18 cellular contexts compared by ENCODE assay signal in genomic region chr17:30793282-30793977, GRCh38. TPM values are rescaled to one million over a fixed set of nuclear protein-coding genes. Genes with fewer than 3 reads are reported as not detected.
DNase-seq lines count a peak whose midpoint lies in the region; ATAC-seq and TF ChIP-seq lines count a peak whose summit lies in the region.
"Had no signal": no experiment of that assay in that cellular context is flagged by ENCODE, and none has a peak within 500 bp of the region (broad histone marks: within the 10 kb centered on the region; RNA-seq: fewer than 3 reads in every experiment).

No MANE protein-coding gene starts in this region.

- no peaks in the 10 kb centered on the region for H3K27me3 ChIP-seq in CD8-positive, alpha-beta T cell (ENCODE audit: insufficient read depth, low read length)
- H3K27me3 ChIP-seq in mesendoderm (ENCODE audit: insufficient read depth, low read length, poor library complexity), result no peaks in the 10 kb centered on the region
- H3K27me3 ChIP-seq: BE2C had no signal

- H3K4me3 ChIP-seq in CD8-positive, alpha-beta T cell (ENCODE audit: low read depth, low read length), result no peak overlapping the region
- H3K4me3 ChIP-seq in mesodermal cell (ENCODE audit: extremely low read depth, insufficient read depth, low read length, poor library complexity, severe bottlenecking) (no peak overlapping the region), mesendoderm (ENCODE audit: low read length) (no peak overlapping the region)
- H3K4me3 ChIP-seq: lung had no signal

- no peak overlapping the region for H3K56ac ChIP-seq in mesendoderm (ENCODE audit: low read length)

- no peaks in the 10 kb centered on the region for H3K27me3 Mint-ChIP-seq in activated CD4-positive, alpha-beta T cell treated with anti-CD3 and anti-CD28 coated beads, Interleukin-2, amount 10 ng/mL, durations not matched to agents 24 days and 14 days
- no peaks in the 10 kb centered on the region for H3K27me3 Mint-ChIP-seq in CD8-positive, alpha-beta T cell (ENCODE audit: low read depth)
- H3K27me3 Mint-ChIP-seq in WTC11 (ENCODE audit: low read depth), result no peaks in the 10 kb centered on the region
- H3K27me3 Mint-ChIP-seq: progenitor cell of endocrine pancreas had no signal

- no peak overlapping the region for H3K4ac ChIP-seq in mesendoderm (ENCODE audit: low read depth, low read length)

- DNase-seq in activated CD4-positive, alpha-beta T cell treated with anti-CD3 and anti-CD28 coated beads, Interleukin-2, amount 10 ng/mL, durations not matched to agents 24 days and 14 days, result no peak
- no peak for DNase-seq in activated CD4-positive, alpha-beta T cell treated with anti-CD3 and anti-CD28 coated beads, Interleukin-2, amount 50 U/mL, for 1 hour
- peak in 1 of 7 experiments; percentile 34 for DNase-seq in CD8-positive, alpha-beta T cell
- DNase-seq in WTC11 (ENCODE audit: low spot score) (no peak), hepatic stellate cell (ENCODE audit: low spot score) (no peak), dermis blood vessel endothelial cell (no peak), mesendoderm (no peak)
- DNase-seq: activated gamma-delta T cell, BE2C, hippocampal formation, NCI-H1417 treated with DMSO at 0.1 percent for 48 hours, NCI-H526 treated with DMSO at 0.1 percent for 48 hours, Right ventricle myocardium superior had no signal

- peak overlapping the region; percentile 51 for H3K27ac Mint-ChIP-seq in activated CD4-positive, alpha-beta T cell treated with anti-CD3 and anti-CD28 coated beads, Interleukin-2, amount 10 ng/mL, durations not matched to agents 24 days and 14 days
- peak overlapping the region; percentile 69 for H3K27ac Mint-ChIP-seq in CD8-positive, alpha-beta T cell
- 0 out of 2 replicates have a peak overlapping the region, but pooled peaks have one; percentile 15 for H3K27ac Mint-ChIP-seq in WTC11

- H3K4me3 Mint-ChIP-seq in activated CD4-positive, alpha-beta T cell treated with anti-CD3 and anti-CD28 coated beads, Interleukin-2, amount 10 ng/mL, durations not matched to agents 24 days and 14 days, result no peak overlapping the region
- no peak overlapping the region for H3K4me3 Mint-ChIP-seq in CD8-positive, alpha-beta T cell
- no peak overlapping the region for H3K4me3 Mint-ChIP-seq in WTC11
- H3K4me3 Mint-ChIP-seq: T-helper 1 cell treated with Interleukin-12 subunit alpha and Interleukin-12 subunit beta and Interleukin-4 antibody, amounts not matched to agents 30 μg/mL and 1 μg/mL, for 36 hours had no signal

- H3K18ac ChIP-seq in mesendoderm (ENCODE audit: low read length), result no peak overlapping the region

- H3K9ac ChIP-seq in mesendoderm (ENCODE audit: low read length), result no peak overlapping the region

- no peaks in the 10 kb centered on the region for H3K79me1 ChIP-seq in mesendoderm (ENCODE audit: low read length)

- no peak overlapping the region for H3K27ac ChIP-seq in CD8-positive, alpha-beta T cell (ENCODE audit: low read depth, low read length)
- H3K27ac ChIP-seq in mesodermal cell (ENCODE audit: low read depth, low read length, severe bottlenecking) (peak overlapping the region; percentile 41), mesendoderm (ENCODE audit: low read depth, low read length) (no peak overlapping the region)
- H3K27ac ChIP-seq: VCaP had no signal

- no peaks in the 10 kb centered on the region for H3K4me1 ChIP-seq in CD8-positive, alpha-beta T cell (ENCODE audit: insufficient read depth, low read length)
- H3K4me1 ChIP-seq in mesodermal cell (ENCODE audit: control insufficient read depth, insufficient read depth, low read length, poor library complexity, severe bottlenecking) (no peaks in the 10 kb centered on the region), mesendoderm (ENCODE audit: control insufficient read depth, low read depth, low read length) (no peaks in the 10 kb centered on the region)
- H3K4me1 ChIP-seq: BE2C had no signal

- peaks cover 24% of the 10 kb centered on the region for H3K4me1 Mint-ChIP-seq in activated CD4-positive, alpha-beta T cell treated with anti-CD3 and anti-CD28 coated beads, Interleukin-2, amount 10 ng/mL, durations not matched to agents 24 days and 14 days
- peaks cover 19% of the 10 kb centered on the region for H3K4me1 Mint-ChIP-seq in CD8-positive, alpha-beta T cell (ENCODE audit: low read depth)
- H3K4me1 Mint-ChIP-seq in WTC11, result no peaks in the 10 kb centered on the region

- H3K4me2 ChIP-seq in mesendoderm (ENCODE audit: low read length), result no peak overlapping the region

- H2BK5ac ChIP-seq in mesendoderm (ENCODE audit: low read length), result no peak overlapping the region

- H3K9me3 Mint-ChIP-seq in activated CD4-positive, alpha-beta T cell treated with anti-CD3 and anti-CD28 coated beads, Interleukin-2, amount 10 ng/mL, durations not matched to agents 24 days and 14 days, result no peaks in the 10 kb centered on the region
- no peaks in the 10 kb centered on the region for H3K9me3 Mint-ChIP-seq in CD8-positive, alpha-beta T cell
- no peaks in the 10 kb centered on the region for H3K9me3 Mint-ChIP-seq in WTC11
- H3K9me3 Mint-ChIP-seq: T-helper 1 cell treated with Interleukin-12 subunit alpha and Interleukin-12 subunit beta and Interleukin-4 antibody, amounts not matched to agents 30 μg/mL and 1 μg/mL, for 36 hours had no signal

- H3K36me3 Mint-ChIP-seq in activated CD4-positive, alpha-beta T cell treated with anti-CD3 and anti-CD28 coated beads, Interleukin-2, amount 10 ng/mL, durations not matched to agents 24 days and 14 days (ENCODE audit: low read depth), result peaks cover 62% of the 10 kb centered on the region
- peaks cover 80% of the 10 kb centered on the region for H3K36me3 Mint-ChIP-seq in CD8-positive, alpha-beta T cell
- H3K36me3 Mint-ChIP-seq in WTC11, result peaks cover 56% of the 10 kb centered on the region

- H3K23ac ChIP-seq in mesendoderm (ENCODE audit: low read length), result no peak overlapping the region

- peaks cover 53% of the 10 kb centered on the region for H3K36me3 ChIP-seq in CD8-positive, alpha-beta T cell (ENCODE audit: insufficient read depth, low read length)
- H3K36me3 ChIP-seq in mesodermal cell (ENCODE audit: control insufficient read depth, insufficient read depth, low read length) (peaks cover 92% of the 10 kb centered on the region), mesendoderm (ENCODE audit: control insufficient read depth, insufficient read depth, low read length) (peaks cover 7% of the 10 kb centered on the region)

- no peak for ATAC-seq in CD8-positive, alpha-beta T cell
- ATAC-seq in WTC11, result no peak

- CTCF ChIA-PET in CD8-positive, alpha-beta T cell (lab: Charles Lee), result interaction anchor here (2.1 to 2.8 kb wide), 2 partner anchors 12 to 32 kb away, joined by 10 to 14 read pairs; partner anchors contain the start of gene CRLF3
- CTCF ChIA-PET in WTC11 (lab: Charles Lee), result no interaction called here

- H2BK15ac ChIP-seq in mesendoderm (replicated peaks; ENCODE audit: low read depth), result no peak overlapping the region

- no peak overlapping the region for H4K5ac ChIP-seq in mesendoderm (ENCODE audit: low read length)

- H2AK5ac ChIP-seq in mesendoderm (ENCODE audit: low read length), result no peak overlapping the region

- H3K9me3 ChIP-seq in CD8-positive, alpha-beta T cell (ENCODE audit: low read length), result no peaks in the 10 kb centered on the region
- H3K9me3 ChIP-seq in mesodermal cell (ENCODE audit: control insufficient read depth, low read length), result no peaks in the 10 kb centered on the region
- H3K9me3 ChIP-seq: BE2C had no signal

- POLR2A ChIA-PET in CD8-positive, alpha-beta T cell (lab: Charles Lee), result interaction anchor here (0.6 kb wide), 2 partner anchors 1564 to 1819 kb away, joined by 3 to 5 read pairs; no protein-coding TSS in a partner anchor
- POLR2A ChIA-PET in WTC11 (lab: Charles Lee), result no interaction called here

- no peaks in the 10 kb centered on the region for H3K79me2 ChIP-seq in mesendoderm (ENCODE audit: control insufficient read depth, insufficient read depth, low read length)

- intact Hi-C loops in activated CD4-positive, alpha-beta T cell treated with anti-CD3 and anti-CD28 coated beads, Interleukin-2, amount 10 ng/mL, durations not matched to agents 24 days and 14 days (cut with micrococcal nuclease), result no loop called here
- intact Hi-C loops in CD8-positive, alpha-beta T cell (cut with DNase I, micrococcal nuclease), result loop anchor here in 1 of 2 experiments (5.0 kb wide), 1 partner anchor 34 kb away; no protein-coding TSS in a partner anchor

- H2BK120ac ChIP-seq in mesendoderm (ENCODE audit: low read depth, low read length), result no peak overlapping the region

- no peak overlapping the region for H4K8ac ChIP-seq in mesendoderm (ENCODE audit: low read depth, low read length)

- TF ChIP-seq CTCF in CD8-positive, alpha-beta T cell (IDR thresholded peaks at IDR 0.05), result no peak
- TF ChIP-seq CTCF in WTC11 (IDR thresholded peaks at IDR 0.05), result no peak

- WGBS in mesodermal cell (ENCODE audit: insufficient coverage in 2 of 2), 2 experiments, result 83 to 93% methylated on average over 2 to 3 of the region's 9 CpGs
- whole genome bisulfite sequencing in mesendoderm (ENCODE audit: extremely low coverage, insufficient coverage, low lambda C conversion rate), result no CpG with 5 or more reads among the region's 9 CpGs

TF ChIP-seq in WTC11, 78 proteins besides CTCF, POLR2A, EP300 and RAD21:
- 0 out of 2 replicates have a peak, but pooled peaks have one; percentile 54 for TF ChIP-seq EMX1 (CRISPR knock-in tag; IDR thresholded peaks at IDR 0.05)
- TF ChIP-seq ZNF416 (CRISPR knock-in tag; IDR thresholded peaks at IDR 0.05), result no peak
- TF ChIP-seq TP53 (CRISPR knock-in tag; IDR thresholded peaks at IDR 0.05), result no peak

RNA-seq across cellular contexts. Expression of gene CRLF3, which starts 31.1 kb away (rescaled TPM):
- total RNA-seq in activated CD4-positive, alpha-beta T cell treated with anti-CD3 and anti-CD28 coated beads, Interleukin-2, amount 10 ng/mL, durations not matched to agents 24 days and 14 days, result 43.2 and 46.4 TPM in 2 replicates
- 10 to 100 TPM; 60.5 to 60.7 TPM for total RNA-seq in CD8-positive, alpha-beta T cell
- total RNA-seq in WTC11 (2021), result 17.9 to 21.7 TPM (median 20.6 TPM) in 3 replicates
- 11.2 TPM for polyA plus RNA-seq in mesodermal cell (2013, experiment 1 of 2)
- 11.6 TPM for polyA plus RNA-seq in mesodermal cell (2013, experiment 2 of 2)
- total RNA-seq in dermis blood vessel endothelial cell, result 24.1 and 28.6 TPM in 2 replicates
- 14.6 TPM for polyA plus RNA-seq in mesendoderm (2013, experiment 1 of 2)
- 14.9 TPM for polyA plus RNA-seq in mesendoderm (2013, experiment 2 of 2)

RNA-seq across cellular contexts. Expression of gene ATAD5, which starts 38.3 kb away (rescaled TPM):
- total RNA-seq in activated CD4-positive, alpha-beta T cell treated with anti-CD3 and anti-CD28 coated beads, Interleukin-2, amount 10 ng/mL, durations not matched to agents 24 days and 14 days, result 30.2 and 31.5 TPM in 2 replicates
- 1 to 10 TPM; 3.6 to 3.8 TPM for total RNA-seq in CD8-positive, alpha-beta T cell
- 24.7 to 26.0 TPM (median 25.0 TPM) in 3 replicates for total RNA-seq in WTC11 (2021)
- 8.8 TPM for polyA plus RNA-seq in mesodermal cell (2013, experiment 1 of 2)
- 10.6 TPM for polyA plus RNA-seq in mesodermal cell (2013, experiment 2 of 2)
- total RNA-seq in dermis blood vessel endothelial cell, result 3.2 and 6.6 TPM in 2 replicates
- 10.8 TPM for polyA plus RNA-seq in mesendoderm (2013, experiment 1 of 2)
- polyA plus RNA-seq in mesendoderm (2013, experiment 2 of 2), result 11.1 TPM

Comparison
In these comparisons a context has a peak if more than half of its experiments do, and no peak if none do; other contexts are left out.
1. H3K27ac Mint-ChIP-seq: peak in every context shown above with its lines; median percentile 69 in CD8-positive, alpha-beta T cell; 51 in activated CD4-positive, alpha-beta T cell treated with anti-CD3 and anti-CD28 coated beads, Interleukin-2, amount 10 ng/mL, durations not matched to agents 24 days and 14 days; 15 in WTC11.